In genomic region chr5:53170748-53171349, GRCh38 we compare ENCODE assay signal across 8 cellular contexts.
DNase-seq lines count a peak whose midpoint lies in the region; ATAC-seq and TF ChIP-seq lines count a peak whose summit lies in the region.

No MANE protein-coding gene starts in this region.

- peak; percentile 56 for ATAC-seq in GM19463 (IDR thresholded peaks at IDR 0.05; ENCODE audit: unreplicated experiment)
- ATAC-seq in activated T-helper 17 cell treated with anti-CD3 and anti-CD28 coated beads, Interleukin-2, amount 50 U/mL, for 72 hours (replicated peaks): no peak

- DNase-seq in COLO668 (lab: John Stamatoyannopoulos, UW; ENCODE audit: unreplicated experiment) (peak; percentile 6), NCI-H345 treated with DMSO at 0.1 percent for 48 hours (lab: John Stamatoyannopoulos, UW; ENCODE audit: unreplicated experiment) (peak; percentile 20), coronary artery (ENCODE audit: low spot score) (no peak), cerebellar nuclear complex (lab: John Stamatoyannopoulos, UW) (no peak)
- no peak for DNase-seq in activated effector memory CD4-positive, alpha-beta T cell treated with Interleukin-2 at 50 U/mL for 16 hours

- H3K4me3 ChIP-seq in coronary artery: no peak overlapping the region

- H3K9me3 Mint-ChIP-seq in nephron: peaks cover 5% of the 10 kb centered on the region
- no peaks in the 10 kb centered on the region for H3K9me3 Mint-ChIP-seq in activated T-helper 17 cell treated with anti-CD3 and anti-CD28 coated beads, Interleukin-2, amount 50 U/mL, for 72 hours

- no peaks in the 10 kb centered on the region for H3K36me3 Mint-ChIP-seq in nephron (ENCODE audit: low read depth)
- H3K36me3 Mint-ChIP-seq in activated T-helper 17 cell treated with anti-CD3 and anti-CD28 coated beads, Interleukin-2, amount 50 U/mL, for 72 hours (ENCODE audit: low read depth): no peaks in the 10 kb centered on the region

- H3K27ac Mint-ChIP-seq in nephron: no peak overlapping the region
- H3K27ac Mint-ChIP-seq in activated T-helper 17 cell treated with anti-CD3 and anti-CD28 coated beads, Interleukin-2, amount 50 U/mL, for 72 hours: no peak overlapping the region

- H3K27me3 Mint-ChIP-seq in nephron (ENCODE audit: low read depth): peaks cover 4% of the 10 kb centered on the region
- H3K27me3 Mint-ChIP-seq in activated T-helper 17 cell treated with anti-CD3 and anti-CD28 coated beads, Interleukin-2, amount 50 U/mL, for 72 hours: peaks cover 3% of the 10 kb centered on the region

- H3K4me3 Mint-ChIP-seq in nephron: no peak overlapping the region
- no peak overlapping the region for H3K4me3 Mint-ChIP-seq in activated T-helper 17 cell treated with anti-CD3 and anti-CD28 coated beads, Interleukin-2, amount 50 U/mL, for 72 hours

- TF ChIP-seq CTCF in coronary artery (IDR thresholded peaks at IDR 0.05) (peak; percentile 33), nephron (IDR thresholded peaks at IDR 0.05; ENCODE audit: unreplicated experiment in 3 of 3) (peak; percentile 59 to 71 (median 65))

- no peak overlapping the region for H3K27ac ChIP-seq in coronary artery

- peaks cover 30% of the 10 kb centered on the region for H3K4me1 Mint-ChIP-seq in nephron
- H3K4me1 Mint-ChIP-seq in activated T-helper 17 cell treated with anti-CD3 and anti-CD28 coated beads, Interleukin-2, amount 50 U/mL, for 72 hours: no peaks in the 10 kb centered on the region

Comparison
In these comparisons a context has a peak if more than half of its experiments do, and no peak if none do; other contexts are left out.
1. DNase-seq: peak in COLO668 (single experiment) and NCI-H345 treated with DMSO at 0.1 percent for 48 hours (single experiment); none in coronary artery (single experiment), cerebellar nuclear complex (0 of 2) and activated effector memory CD4-positive, alpha-beta T cell treated with Interleukin-2 at 50 U/mL for 16 hours (single experiment).